11 cellular contexts compared by ENCODE assay signal in genomic region chr19:12513531-12514061, GRCh38. TPM values are rescaled to one million over a fixed set of nuclear protein-coding genes. Genes with fewer than 3 reads are reported as not detected.
DNase-seq lines count a peak whose midpoint lies in the region; ATAC-seq, FAIRE-seq and TF ChIP-seq lines count a peak whose summit lies in the region.
"Had no signal": no experiment of that assay in that cellular context is flagged by ENCODE, and none has a peak within 500 bp of the region (broad histone marks: within the 10 kb centered on the region; RNA-seq: fewer than 3 reads in every experiment).

No MANE protein-coding gene starts in this region.

- H3K36me3 ChIP-seq in brain microvascular endothelial cell (replicated peaks) (no peaks in the 10 kb centered on the region), pancreas (no peaks in the 10 kb centered on the region)
- H3K36me3 ChIP-seq: SJSA1 had no signal

- ATAC-seq in pancreas (peak; percentile 24 to 94 (median 82)), GM21381 (IDR thresholded peaks at IDR 0.05; ENCODE audit: unreplicated experiment) (no peak)

- in situ Hi-C loops in G401 (cut with HindIII; ENCODE audit: low sequenced_read_pairs) (no loop called here), brain microvascular endothelial cell (cut with HindIII; ENCODE audit: low pct_ligation_motif_present, low sequenced_read_pairs) (no loop called here)

- no peak for FAIRE-seq in pancreas (lab: Jason Lieb, UNC)

- H3K4me3 ChIP-seq in brain microvascular endothelial cell (ENCODE audit: low read depth, low read length) (no peak overlapping the region), pancreas (peak overlapping the region in 2 of 4 donors; percentile 14)
- H3K4me3 ChIP-seq: SJSA1 had no signal

- intact Hi-C loops in pancreas (cut with DNase I), result no loop called here

- DNase-seq in G401 (ENCODE audit: low spot score), result peak; percentile 53
- DNase-seq in brain microvascular endothelial cell, result no peak
- DNase-seq in hippocampal formation (lab: John Stamatoyannopoulos, UW), result peak; percentile 2 to 37
- DNase-seq in pancreas, result peak; percentile 24 to 90 (median 38)
- DNase-seq in activated CD8-positive, alpha-beta memory T cell treated with anti-CD3 and anti-CD28 coated beads, Interleukin-2, amount 50 U/mL, for 48 hours, result no peak
- DNase-seq in LoVo (ENCODE audit: low spot score), result no peak
- DNase-seq in NCI-H510A (lab: John Stamatoyannopoulos, UW), result no peak
- DNase-seq: ACHN; activated CD4-positive, alpha-beta memory T cell treated with anti-CD3 and anti-CD28 coated beads, Interleukin-2, amount 10 ng/mL, durations not matched to agents 7 days and 5 days had no signal

- no peaks in the 10 kb centered on the region for H3K9me3 ChIP-seq in pancreas

- H3K27me3 ChIP-seq in brain microvascular endothelial cell (replicated peaks) (no peaks in the 10 kb centered on the region), pancreas (no peaks in the 10 kb centered on the region)
- H3K27me3 ChIP-seq: SJSA1 had no signal

- WGBS in pancreas, 2 donors, result 10 to 23% methylated on average over 35 of the region's 35 CpGs

- TF ChIP-seq CTCF in brain microvascular endothelial cell (IDR thresholded peaks at IDR 0.05; ENCODE audit: low read depth, low read length, missing control alignments), result peak; percentile 16
- TF ChIP-seq CTCF in pancreas (IDR thresholded peaks at IDR 0.05), result peak in 1 of 4 donors; percentile 23

- H3K27ac ChIP-seq in brain microvascular endothelial cell (no peak overlapping the region), pancreas (no peak overlapping the region)
- H3K27ac ChIP-seq: SJSA1 had no signal

- no peaks in the 10 kb centered on the region for H3K4me1 ChIP-seq in pancreas
- H3K4me1 ChIP-seq: SJSA1 had no signal

RNA-seq across cellular contexts. Expression of gene ZNF709, which starts 29.0 kb away (rescaled TPM):
- 6.2 and 7.6 TPM in 2 replicates for total RNA-seq in G401 (2014; rRNA removed; shearing (Covaris generic))
- 1 to 10 TPM in 4 of 6 donors, under 1 TPM in 2; 0.56 to 2.5 (median 1.9) TPM for total RNA-seq in pancreas
- 1 to 10 TPM in 1 of 2 donors, under 1 TPM in 1; 0.87 to 1.5 TPM for polyA plus RNA-seq in pancreas

RNA-seq across cellular contexts. Expression of gene ZNF564, which starts 37.7 kb away (rescaled TPM):
- 6.4 TPM in 2 replicates for total RNA-seq in G401 (2014; rRNA removed; shearing (Covaris generic))
- total RNA-seq in pancreas, result 10 to 100 TPM in 1 of 6 donors, 1 to 10 TPM in 5; 5.0 to 10.4 (median 6.2) TPM
- polyA plus RNA-seq in pancreas, result 1 to 10 TPM; 4.2 to 5.2 TPM

Comparison
In these comparisons a context has a peak if more than half of its experiments do, and no peak if none do; other contexts are left out.
1. DNase-seq: peak in G401 (single experiment), hippocampal formation (2 of 2) and pancreas (6 of 6); none in brain microvascular endothelial cell (single experiment), activated CD8-positive, alpha-beta memory T cell treated with anti-CD3 and anti-CD28 coated beads, Interleukin-2, amount 50 U/mL, for 48 hours (single experiment), LoVo (single experiment) and NCI-H510A (single experiment).